In the genomic region with DNA sequence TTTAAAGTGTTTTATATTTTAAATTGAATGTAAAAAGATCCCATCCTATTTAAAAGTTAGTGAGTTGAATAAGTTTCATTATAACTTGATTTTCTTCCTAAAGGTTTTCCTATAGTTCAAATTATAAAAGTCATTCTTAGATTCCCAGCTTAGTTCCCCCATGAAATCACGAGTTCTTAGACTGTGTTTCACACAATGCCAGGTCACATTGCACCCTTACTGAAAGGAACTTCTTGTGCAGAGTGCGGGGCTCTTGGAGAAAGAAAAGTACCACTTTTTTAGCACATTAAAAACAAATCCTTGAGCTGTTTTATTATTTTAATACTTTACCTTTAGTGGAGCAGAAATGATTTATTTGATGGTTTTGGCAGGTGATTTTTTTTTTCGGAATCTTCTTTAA, we compare ENCODE assay signal across 33 cellular contexts. TPM values are rescaled to one million over a fixed set of nuclear protein-coding genes. Genes with fewer than 3 reads are reported as not detected.
DNase-seq lines count a peak whose midpoint lies in the region; ATAC-seq and TF ChIP-seq lines count a peak whose summit lies in the region.
"Had no signal": no experiment of that assay in that cellular context is flagged by ENCODE, and none has a peak within 500 bp of the region (broad histone marks: within the 10 kb centered on the region; RNA-seq: fewer than 3 reads in every experiment).

No MANE protein-coding gene starts in this region.

- no peaks in the 10 kb centered on the region for H3K27me3 Mint-ChIP-seq in activated T-cell treated with anti-CD3 and anti-CD28 coated beads, Interleukin-2, amount 50 U/mL, for 24 hours
- H3K27me3 Mint-ChIP-seq in naive thymus-derived CD8-positive, alpha-beta T cell: no peaks in the 10 kb centered on the region

- POLR2A ChIA-PET in naive thymus-derived CD8-positive, alpha-beta T cell (lab: Charles Lee): interaction anchor here (0.5 to 16.5 kb wide), 11 partner anchors 9 to 597 kb away, joined by 3 to 408 read pairs (median 9); no protein-coding TSS in a partner anchor

- intact Hi-C loops in body of pancreas (cut with DNase I): no loop called here

- WGBS in body of pancreas, 2 donors: 78 to 83% methylated on average over 3 of the region's 3 CpGs

- TF ChIP-seq CTCF in body of pancreas (IDR thresholded peaks at IDR 0.05): no peak

- peaks cover 3% of the 10 kb centered on the region; the same call in 1 of the 2 replicates for H3K36me3 ChIP-seq in KOPT-K1 (ENCODE audit: insufficient read depth, low read length)
- H3K36me3 ChIP-seq in body of pancreas (replicated peaks in 1 of 2; ENCODE audit: insufficient read depth in 1 of 2, low read depth in 2 of 2): no peaks in the 10 kb centered on the region
- H3K36me3 ChIP-seq: cardiac muscle cell, esophagus muscularis mucosa, right atrium auricular region had no signal

- ATAC-seq in activated naive CD4-positive, alpha-beta T cell treated with anti-CD3 and anti-CD28 coated beads, Interleukin-2, amount 50 U/mL, for 72 hours: no peak
- ATAC-seq in naive thymus-derived CD8-positive, alpha-beta T cell: no peak
- ATAC-seq in body of pancreas (no peak), HG03196 (IDR thresholded peaks at IDR 0.05; ENCODE audit: unreplicated experiment) (no peak)
- ATAC-seq: foreskin keratinocyte, mucosa of descending colon, Panc1 had no signal

- peaks cover 4% of the 10 kb centered on the region for H3K4me1 ChIP-seq in body of pancreas
- H3K4me1 ChIP-seq: foreskin keratinocyte, parathyroid adenoma, right atrium auricular region had no signal

- H3K36me3 Mint-ChIP-seq in activated T-cell treated with anti-CD3 and anti-CD28 coated beads, Interleukin-2, amount 50 U/mL, for 24 hours (ENCODE audit: low read depth): peaks cover 3% of the 10 kb centered on the region
- H3K36me3 Mint-ChIP-seq in activated naive CD4-positive, alpha-beta T cell treated with anti-CD3 and anti-CD28 coated beads, Interleukin-2, amount 50 U/mL, for 72 hours: no peaks in the 10 kb centered on the region
- peaks cover 2 to 68% (median 4%) of the 10 kb centered on the region in 3 donors for H3K36me3 Mint-ChIP-seq in naive thymus-derived CD8-positive, alpha-beta T cell

- H3K9me3 ChIP-seq in KOPT-K1 (ENCODE audit: insufficient read depth, low read length, poor library complexity, severe bottlenecking): no peaks in the 10 kb centered on the region
- H3K9me3 ChIP-seq in body of pancreas: no peaks in the 10 kb centered on the region
- H3K9me3 ChIP-seq: esophagus muscularis mucosa, mucosa of descending colon, right atrium auricular region had no signal

- no peak for TF ChIP-seq POLR2A in body of pancreas (IDR thresholded peaks at IDR 0.05)

- peak overlapping the region; percentile 93 for H3K27ac Mint-ChIP-seq in activated T-cell treated with anti-CD3 and anti-CD28 coated beads, Interleukin-2, amount 50 U/mL, for 24 hours
- H3K27ac Mint-ChIP-seq in activated naive CD4-positive, alpha-beta T cell treated with anti-CD3 and anti-CD28 coated beads, Interleukin-2, amount 50 U/mL, for 72 hours: peak overlapping the region; percentile 45 to 57
- peak overlapping the region in 8 of 10 donors; percentile 89 to 99 (median 96) for H3K27ac Mint-ChIP-seq in naive thymus-derived CD8-positive, alpha-beta T cell
- H3K27ac Mint-ChIP-seq: endodermal cell had no signal

- H3K9me3 Mint-ChIP-seq in activated T-cell treated with anti-CD3 and anti-CD28 coated beads, Interleukin-2, amount 50 U/mL, for 24 hours: no peaks in the 10 kb centered on the region
- H3K9me3 Mint-ChIP-seq in activated naive CD4-positive, alpha-beta T cell treated with anti-CD3 and anti-CD28 coated beads, Interleukin-2, amount 50 U/mL, for 72 hours: no peaks in the 10 kb centered on the region
- H3K9me3 Mint-ChIP-seq in naive thymus-derived CD8-positive, alpha-beta T cell: no peaks in the 10 kb centered on the region
- H3K9me3 Mint-ChIP-seq: endodermal cell, neural crest cell had no signal

- peaks cover 94% of the 10 kb centered on the region for H3K4me1 Mint-ChIP-seq in activated T-cell treated with anti-CD3 and anti-CD28 coated beads, Interleukin-2, amount 50 U/mL, for 24 hours (ENCODE audit: low read depth)
- H3K4me1 Mint-ChIP-seq in naive thymus-derived CD8-positive, alpha-beta T cell: peaks cover 52 to 94% (median 91%) of the 10 kb centered on the region in 4 donors

- no peak overlapping the region for H3K4me3 ChIP-seq in body of pancreas
- H3K4me3 ChIP-seq: cardiac muscle cell, esophagus muscularis mucosa, lung, mucosa of descending colon, right atrium auricular region, smooth muscle cell had no signal

- H3K27ac ChIP-seq in KOPT-K1 (ENCODE audit: low read depth, low read length, poor library complexity, severe bottlenecking): peak overlapping the region; percentile 40
- no peak overlapping the region for H3K27ac ChIP-seq in body of pancreas
- H3K27ac ChIP-seq: cardiac muscle cell, esophagus muscularis mucosa, foreskin keratinocyte, parathyroid adenoma, right atrium auricular region had no signal

- H3K4me3 Mint-ChIP-seq in activated T-cell treated with anti-CD3 and anti-CD28 coated beads, Interleukin-2, amount 50 U/mL, for 24 hours: peak overlapping the region; percentile 71
- peak overlapping the region; percentile 24 to 99 (median 82) for H3K4me3 Mint-ChIP-seq in naive thymus-derived CD8-positive, alpha-beta T cell
- H3K4me3 Mint-ChIP-seq: endodermal cell, neural crest cell had no signal

- no peaks in the 10 kb centered on the region for H3K27me3 ChIP-seq in body of pancreas
- H3K27me3 ChIP-seq: cardiac muscle cell, right atrium auricular region had no signal

- DNase-seq in activated T-cell treated with anti-CD3 and anti-CD28 coated beads, Interleukin-2, amount 50 U/mL, for 24 hours: no peak
- no peak for DNase-seq in activated T-cell treated with anti-CD3 and anti-CD28 coated beads, Interleukin-2, amount 50 U/mL, for 48 hours
- DNase-seq in activated naive CD4-positive, alpha-beta T cell treated with anti-CD3 and anti-CD28 coated beads, Interleukin-2, amount 50 U/mL, for 72 hours (ENCODE audit: low spot score in 2 of 2): no peak
- no peak for DNase-seq in naive thymus-derived CD8-positive, alpha-beta T cell
- DNase-seq in body of pancreas: no peak
- DNase-seq in HuH-7 (ENCODE audit: low spot score): no peak
- DNase-seq: activated effector memory CD4-positive, alpha-beta T cell treated with anti-CD3 and anti-CD28 coated beads, Interleukin-2, amount 50 U/mL, for 16 hours; aorta; Calu3; cortex of kidney; endodermal cell; foreskin keratinocyte; KBM-7; MM.1S; mucosa of descending colon; NCI-H526; NK-92 treated with Interleukin-12 subunit alpha and Interleukin-12 subunit beta, amount 100 ng/mL, for 24 hours; SHP77; stimulated activated CD4-positive, alpha-beta T cell treated with anti-CD3 and anti-CD28 coated beads, Interleukin-1b, Interleukin-23, amount 100 ng/mL, for 48 hours; stimulated activated CD8-positive, alpha-beta memory T cell treated with anti-CD3 and anti-CD28 coated beads, Interleukin-4, amount 100 ng/mL, for 48 hours had no signal

RNA-seq across cellular contexts. Expression of a gene that starts 15.6 kb away (rescaled TPM):
- total RNA-seq in activated naive CD4-positive, alpha-beta T cell treated with anti-CD3 and anti-CD28 coated beads, Interleukin-2, amount 50 U/mL, for 72 hours: 10 to 100 TPM; 42.4 to 54.6 TPM
- 100 to 1,000 TPM; 202 TPM for total RNA-seq in naive thymus-derived CD8-positive, alpha-beta T cell
- 100 to 1,000 TPM in 2 of 3 donors, 10 to 100 TPM in 1; 88.3 to 176 (median 133) TPM for polyA plus RNA-seq in naive thymus-derived CD8-positive, alpha-beta T cell
- total RNA-seq in body of pancreas: under 1 TPM; 0.78 to 0.99 TPM
- total RNA-seq: Calu3, foreskin keratinocyte, smooth muscle cell had no signal
- polyA plus RNA-seq: BJ, cardiac muscle cell, foreskin keratinocyte, smooth muscle cell had no signal

RNA-seq across cellular contexts. Expression of a gene that starts 22.9 kb away (rescaled TPM):
- total RNA-seq in activated naive CD4-positive, alpha-beta T cell treated with anti-CD3 and anti-CD28 coated beads, Interleukin-2, amount 50 U/mL, for 72 hours: 1 to 10 TPM in 1 of 2 donors, under 1 TPM in 1; 0.31 to 1.5 TPM
- total RNA-seq in naive thymus-derived CD8-positive, alpha-beta T cell: under 1 TPM; 0.26 to 0.36 TPM
- under 1 TPM; 0.20 to 0.41 (median 0.38) TPM for polyA plus RNA-seq in naive thymus-derived CD8-positive, alpha-beta T cell
- not detected for total RNA-seq in body of pancreas
- total RNA-seq: Calu3, cardiac muscle cell, Daoy, endodermal cell, esophagus muscularis mucosa, foreskin keratinocyte, mucosa of descending colon, neural crest cell, right atrium auricular region, smooth muscle cell, ureter had no signal
- polyA plus RNA-seq: aorta, BJ, cardiac muscle cell, foreskin keratinocyte, smooth muscle cell had no signal

RNA-seq across cellular contexts. Expression of a gene that starts 43.7 kb away (rescaled TPM):
- 1 to 10 TPM; 2.4 to 2.5 TPM for total RNA-seq in activated naive CD4-positive, alpha-beta T cell treated with anti-CD3 and anti-CD28 coated beads, Interleukin-2, amount 50 U/mL, for 72 hours
- 10 to 100 TPM; 11.8 to 14.2 TPM for total RNA-seq in naive thymus-derived CD8-positive, alpha-beta T cell
- 1 to 10 TPM; 1.5 to 3.5 (median 2.8) TPM for polyA plus RNA-seq in naive thymus-derived CD8-positive, alpha-beta T cell
- not detected for total RNA-seq in body of pancreas
- total RNA-seq: Calu3, cardiac muscle cell, Daoy, endodermal cell, esophagus muscularis mucosa, foreskin keratinocyte, neural crest cell, right atrium auricular region, smooth muscle cell had no signal
- polyA plus RNA-seq: aorta, BJ, cardiac muscle cell, foreskin keratinocyte, smooth muscle cell had no signal

Comparison
In these comparisons a context has a peak if more than half of its experiments do, and no peak if none do; other contexts are left out.
1. RNA of a gene that starts 15.6 kb away (total RNA-seq): 202 TPM in naive thymus-derived CD8-positive, alpha-beta T cell and 42.4 to 54.6 TPM in activated naive CD4-positive, alpha-beta T cell treated with anti-CD3 and anti-CD28 coated beads, Interleukin-2, amount 50 U/mL, for 72 hours; 0.78 to 0.99 TPM in body of pancreas; every median in the first group is over 10 times any median in the second.
2. Peak in every context shown above with its lines, with median percentiles within 50 percentile points of each other: H3K27ac Mint-ChIP-seq.